Comparison of ENCODE assay signal across 8 cellular contexts in the genomic region with DNA sequence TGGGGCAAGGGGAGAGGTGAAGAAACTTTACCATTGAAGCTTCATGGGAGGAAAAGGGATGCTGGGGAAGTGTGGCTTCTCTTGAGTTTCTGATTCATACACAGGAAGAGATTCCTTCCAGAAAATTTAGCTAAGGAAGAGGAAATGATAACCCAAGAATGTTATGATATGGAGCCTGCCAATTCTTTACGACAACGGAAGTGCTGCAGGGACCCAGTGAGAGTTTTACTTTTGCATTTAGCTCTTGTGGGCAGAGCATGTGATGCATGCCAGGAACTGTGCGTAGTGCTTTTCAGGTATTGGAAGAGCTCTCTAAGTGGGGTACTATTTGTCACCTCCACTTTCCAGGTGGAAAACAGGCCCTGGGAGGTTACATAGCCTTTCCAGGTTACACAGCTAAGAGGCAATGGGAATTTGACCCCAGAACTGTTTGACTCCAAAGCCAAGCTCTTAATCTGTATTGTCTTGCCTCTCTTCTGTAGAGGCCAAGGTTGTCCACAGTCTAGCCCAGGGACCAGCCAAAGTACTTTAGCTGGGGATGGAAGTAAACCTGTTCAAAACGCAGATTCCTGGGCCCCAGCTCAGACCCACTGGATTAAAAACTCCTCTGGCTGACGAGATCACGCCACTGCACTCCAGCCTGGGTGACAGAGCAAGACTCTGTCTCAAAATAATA. TPM values are rescaled to one million over a fixed set of nuclear protein-coding genes. Genes with fewer than 3 reads are reported as not detected.
DNase-seq lines count a peak whose midpoint lies in the region; ATAC-seq and TF ChIP-seq lines count a peak whose summit lies in the region.

No MANE protein-coding gene starts in this region.

- H3K9me3 ChIP-seq in HUES64 (ENCODE audit: insufficient read depth, low read depth, low read length) (peaks cover 5% of the 10 kb centered on the region; the same call in 1 of the 2 replicates), colonic mucosa (no peaks in the 10 kb centered on the region), sigmoid colon (no peaks in the 10 kb centered on the region), testis (no peaks in the 10 kb centered on the region), smooth muscle cell (replicated peaks; ENCODE audit: low read depth) (no peaks in the 10 kb centered on the region)

- H3K27ac ChIP-seq in HUES64 (ENCODE audit: low read depth, low read length) (peak overlapping the region; percentile 61; the same call in 1 of the 2 replicates), colonic mucosa (peak overlapping the region; percentile 29), sigmoid colon (peak overlapping the region in 3 of 4 donors; percentile 10 to 49 (median 24)), testis (no peak overlapping the region), smooth muscle cell (ENCODE audit: low read depth) (no peak overlapping the region)

- DNase-seq in colonic mucosa: no peak
- no peak for DNase-seq in sigmoid colon
- DNase-seq in testis: no peak
- DNase-seq in smooth muscle cell (lab: John Stamatoyannopoulos, UW; ENCODE audit: unreplicated experiment): no peak
- DNase-seq in DMS53 treated with DMSO at 0.1 percent for 48 hours (lab: John Stamatoyannopoulos, UW; ENCODE audit: unreplicated experiment): no peak
- DNase-seq in GM19240 (ENCODE audit: insufficient read length, low spot score): no peak

- H2AFZ ChIP-seq in smooth muscle cell (ENCODE audit: low read depth): no peak overlapping the region

- H3K27me3 ChIP-seq in HUES64 (ENCODE audit: insufficient read depth, low read length): no peaks in the 10 kb centered on the region
- H3K27me3 ChIP-seq in colonic mucosa: no peaks in the 10 kb centered on the region
- H3K27me3 ChIP-seq in sigmoid colon: no peaks in the 10 kb centered on the region
- H3K27me3 ChIP-seq in testis: no peaks in the 10 kb centered on the region
- no peaks in the 10 kb centered on the region for H3K27me3 ChIP-seq in smooth muscle cell (ENCODE audit: low read depth)

- intact Hi-C loops in colonic mucosa (cut with DNase I) (no loop called here), sigmoid colon (cut with DNase I) (no loop called here), testis (cut with DNase I; ENCODE audit: low total_unique reads) (no loop called here)

- peak; percentile 59 for ATAC-seq in GM19467 (IDR thresholded peaks at IDR 0.05; ENCODE audit: unreplicated experiment)

- H3K9ac ChIP-seq in HUES64 (ENCODE audit: low read depth, low read length) (no peak overlapping the region), colonic mucosa (ENCODE audit: low read depth in 2 of 2, low read length in 2 of 2) (no peak overlapping the region), smooth muscle cell (ENCODE audit: low read depth) (no peak overlapping the region)

- TF ChIP-seq POLR2A in sigmoid colon (IDR thresholded peaks at IDR 0.05) (no peak), testis (IDR thresholded peaks at IDR 0.05) (no peak)

- H4K20me1 ChIP-seq in smooth muscle cell (ENCODE audit: low read depth): no peaks in the 10 kb centered on the region

- no peak overlapping the region for H3K4me2 ChIP-seq in smooth muscle cell

- H3K4me3 ChIP-seq in HUES64 (ENCODE audit: low read length): no peak overlapping the region
- no peak overlapping the region for H3K4me3 ChIP-seq in colonic mucosa
- H3K4me3 ChIP-seq in sigmoid colon: no peak overlapping the region
- no peak overlapping the region for H3K4me3 ChIP-seq in testis
- H3K4me3 ChIP-seq in smooth muscle cell: no peak overlapping the region

- peak in 1 of 4 donors; percentile 10 for TF ChIP-seq EP300 in sigmoid colon (IDR thresholded peaks at IDR 0.05)

- H3F3A ChIP-seq in smooth muscle cell (ENCODE audit: low read depth): peaks cover 5% of the 10 kb centered on the region

- peaks cover 32% of the 10 kb centered on the region for H3K4me1 ChIP-seq in HUES64 (ENCODE audit: insufficient read depth, low read length)
- no peaks in the 10 kb centered on the region for H3K4me1 ChIP-seq in colonic mucosa
- no peaks in the 10 kb centered on the region for H3K4me1 ChIP-seq in sigmoid colon
- peaks cover 2% of the 10 kb centered on the region for H3K4me1 ChIP-seq in testis
- peaks cover 9% of the 10 kb centered on the region for H3K4me1 ChIP-seq in smooth muscle cell (ENCODE audit: low read depth)

- H3K79me2 ChIP-seq in smooth muscle cell (ENCODE audit: low read depth): peaks cover 37% of the 10 kb centered on the region

- 91% methylated on average over 6 of the region's 6 CpGs for WGBS in HUES64
- 65 to 75% methylated on average over 6 of the region's 6 CpGs for WGBS in sigmoid colon, 2 donors
- 87 to 88% methylated on average over 6 of the region's 6 CpGs for WGBS in testis, 2 donors
- WGBS in smooth muscle cell (ENCODE audit: low lambda C conversion rate): 83% methylated on average over 6 of the region's 6 CpGs

- H3K36me3 ChIP-seq in HUES64 (ENCODE audit: insufficient read depth, low read length): no peaks in the 10 kb centered on the region
- H3K36me3 ChIP-seq in colonic mucosa: no peaks in the 10 kb centered on the region
- H3K36me3 ChIP-seq in sigmoid colon: no peaks in the 10 kb centered on the region
- no peaks in the 10 kb centered on the region for H3K36me3 ChIP-seq in testis (ENCODE audit: low read depth, missing control alignments)
- H3K36me3 ChIP-seq in smooth muscle cell (ENCODE audit: low read depth): no peaks in the 10 kb centered on the region

- TF ChIP-seq CTCF in colonic mucosa (IDR thresholded peaks at IDR 0.05) (no peak), sigmoid colon (IDR thresholded peaks at IDR 0.05) (no peak), testis (IDR thresholded peaks at IDR 0.05) (no peak), smooth muscle cell (IDR thresholded peaks at IDR 0.05; ENCODE audit: borderline replicate concordance, insufficient read depth, poor library complexity, severe bottlenecking) (no peak)

RNA-seq across cellular contexts. Expression of gene CMTM7, which starts 23.0 kb away (rescaled TPM):
- polyA plus RNA-seq in HUES64 (2013, experiment 1 of 2): 28.0 TPM
- 38.2 TPM for polyA plus RNA-seq in HUES64 (2013, experiment 2 of 2)
- total RNA-seq in colonic mucosa: 1 to 10 TPM; 5.8 to 5.9 TPM
- total RNA-seq in sigmoid colon: 1 to 10 TPM; 7.1 to 9.9 (median 8.2) TPM
- 10 to 100 TPM in 1 of 3 donors, 1 to 10 TPM in 2; 3.6 to 13.3 (median 6.9) TPM for polyA plus RNA-seq in sigmoid colon
- 10 to 100 TPM; 19.7 to 40.9 TPM for total RNA-seq in testis
- 15.0 TPM for polyA plus RNA-seq in testis (ENCODE audit: insufficient read depth, low read depth, low replicate concordance)
- 7.2 and 23.4 TPM in 2 replicates for total RNA-seq in smooth muscle cell
- 43.1 and 70.6 TPM in 2 replicates for polyA plus RNA-seq in smooth muscle cell

Comparison
In these comparisons a context has a peak if more than half of its experiments do, and no peak if none do; other contexts are left out.
1. H3K27ac ChIP-seq: peak in HUES64 (single experiment), colonic mucosa (single experiment) and sigmoid colon (3 of 4); none in testis (0 of 2) and smooth muscle cell (single experiment).